In genomic region chr7:137996386-137996851, GRCh38 we compare ENCODE assay signal across 1 cellular context.
TF ChIP-seq lines count a peak whose summit lies in the region.

No MANE protein-coding gene starts in this region.

TF ChIP-seq in HepG2, 621 proteins besides CTCF, POLR2A, EP300 and RAD21 (continued from another document):
- TF ChIP-seq, protein P1, sequence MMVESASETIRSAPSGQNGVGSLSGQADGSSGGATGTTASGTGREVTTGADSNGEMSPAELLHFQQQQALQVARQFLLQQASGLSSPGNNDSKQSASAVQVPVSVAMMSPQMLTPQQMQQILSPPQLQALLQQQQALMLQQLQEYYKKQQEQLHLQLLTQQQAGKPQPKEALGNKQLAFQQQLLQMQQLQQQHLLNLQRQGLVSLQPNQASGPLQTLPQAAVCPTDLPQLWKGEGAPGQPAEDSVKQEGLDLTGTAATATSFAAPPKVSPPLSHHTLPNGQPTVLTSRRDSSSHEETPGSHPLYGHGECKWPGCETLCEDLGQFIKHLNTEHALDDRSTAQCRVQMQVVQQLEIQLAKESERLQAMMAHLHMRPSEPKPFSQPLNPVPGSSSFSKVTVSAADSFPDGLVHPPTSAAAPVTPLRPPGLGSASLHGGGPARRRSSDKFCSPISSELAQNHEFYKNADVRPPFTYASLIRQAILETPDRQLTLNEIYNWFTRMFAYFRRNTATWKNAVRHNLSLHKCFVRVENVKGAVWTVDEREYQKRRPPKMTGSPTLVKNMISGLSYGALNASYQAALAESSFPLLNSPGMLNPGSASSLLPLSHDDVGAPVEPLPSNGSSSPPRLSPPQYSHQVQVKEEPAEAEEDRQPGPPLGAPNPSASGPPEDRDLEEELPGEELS (CRISPR knock-in tag; IDR thresholded peaks at IDR 0.05): no peak
- no peak for TF ChIP-seq HMG20B (CRISPR knock-in tag; conservative IDR thresholded peaks at IDR 0.05)
TF ChIP-seq in HepG2: peak in this region for 2.
